ENCODE assay signal across 26 cellular contexts in genomic region chr10:29223311-29223710, GRCh38.
"Had no signal": no experiment of that assay in that cellular context is flagged by ENCODE, and none has a peak within 500 bp of the region (broad histone marks: within the 10 kb centered on the region; RNA-seq: fewer than 3 reads in every experiment).

No MANE protein-coding gene starts in this region.

- DNase-seq: stimulated activated CD4-positive, alpha-beta T cell treated with anti-CD3 and anti-CD28 coated beads, Interleukin-2, amount 100 ng/mL, for 48 hours; stimulated activated CD4-positive, alpha-beta T cell treated with anti-CD3 and anti-CD28 coated beads, Interleukin-4, amount 100 ng/mL, for 1 hour; stimulated activated CD4-positive, alpha-beta T cell treated with anti-CD3 and anti-CD28 coated beads, Interleukin-4, amount 100 ng/mL, for 24 hours; stimulated activated CD4-positive, alpha-beta T cell treated with anti-CD3 and anti-CD28 coated beads, Interleukin-4, amount 100 ng/mL, for 4 hours; stimulated activated CD8-positive, alpha-beta memory T cell treated with anti-CD3 and anti-CD28 coated beads, Interleukin-4, amount 100 ng/mL, for 48 hours; stimulated activated naive B cell treated with anti-CD40 and anti-IgM and Interleukin-4, amounts not matched to agents 10 μg/mL and 1 μg/mL and 100 μg/mL, for 72 hours; stimulated activated naive CD4-positive, alpha-beta T cell; stimulated activated naive CD4-positive, alpha-beta T cell treated with Interleukin-2 at 50 U/mL for 16 hours; stimulated activated naive CD8-positive, alpha-beta T cell treated with anti-CD3 and anti-CD28 coated beads, Interleukin-15, amount 100 ng/mL, for 72 hours; stimulated activated naive CD8-positive, alpha-beta T cell treated with anti-CD3 and anti-CD28 coated beads, Interleukin-15, Interleukin-2, amounts not matched to agents 100 U/mL and 50 U/mL, for 24 hours; stomach; substantia nigra; testis; thyroid gland; tibial artery; transverse colon; trophoblast cell; upper lobe of left lung; upper lobe of right lung; uterus had no signal

- H3K27ac ChIP-seq: stomach, suprapubic skin, testis, thoracic aorta, thyroid gland, tibial artery, tibial nerve, transverse colon, upper lobe of left lung, upper lobe of right lung, uterus, vagina had no signal

- H3K9me3 ChIP-seq: stomach, suprapubic skin, testis, thoracic aorta, thyroid gland, tibial artery, tibial nerve, transverse colon, upper lobe of left lung, upper lobe of right lung, uterus, vagina had no signal

- H3K4me1 ChIP-seq: stomach, suprapubic skin, testis, thyroid gland, tibial artery, tibial nerve, transverse colon, upper lobe of left lung, upper lobe of right lung, uterus, vagina had no signal

- H3K36me3 ChIP-seq: stomach, suprapubic skin, thoracic aorta, thyroid gland, tibial artery, tibial nerve, transverse colon, upper lobe of left lung, upper lobe of right lung, uterus, vagina had no signal

- H3K27me3 ChIP-seq: testis, thyroid gland, transverse colon, upper lobe of left lung, upper lobe of right lung, uterus, vagina had no signal

- H3K4me3 ChIP-seq: stomach, suprapubic skin, testis, thoracic aorta, thyroid gland, tibial artery, tibial nerve, transverse colon, upper lobe of left lung, upper lobe of right lung, uterus, vagina had no signal

- ATAC-seq: stimulated activated effector memory CD8-positive, alpha-beta T cell treated with anti-CD3 and anti-CD28 coated beads, Interleukin-12 subunit alpha, Interleukin-12 subunit beta, amount 100 ng/mL, for 72 hours; stimulated activated memory B cell treated with anti-CD40 and anti-IgM and Interleukin-4, amounts not matched to agents 10 μg/mL and 1 μg/mL and 100 μg/mL, for 72 hours; stimulated activated naive B cell treated with anti-CD40 and anti-IgM and Interleukin-4, amounts not matched to agents 10 μg/mL and 1 μg/mL and 100 μg/mL, for 72 hours; stimulated activated naive CD8-positive, alpha-beta T cell treated with anti-CD3 and anti-CD28 coated beads, Interleukin-15, amount 100 ng/mL, for 72 hours; stimulated activated naive CD8-positive, alpha-beta T cell treated with anti-CD3 and anti-CD28 coated beads, Interleukin-15, Interleukin-2, amounts not matched to agents 100 U/mL and 50 U/mL, for 24 hours; upper lobe of right lung had no signal
